8 cellular contexts compared by ENCODE assay signal in genomic region chr10:125895130-125896087, GRCh38. TPM values are rescaled to one million over a fixed set of nuclear protein-coding genes. Genes with fewer than 3 reads are reported as not detected.
DNase-seq lines count a peak whose midpoint lies in the region; ATAC-seq and TF ChIP-seq lines count a peak whose summit lies in the region.
"Not testable (repeated sequence)": the region's sequence is repeated elsewhere in the genome, so short reads cannot be mapped to it uniquely, and the experiment has no call there.

No MANE protein-coding gene starts in this region.

- peak; percentile 74 to 79 for DNase-seq in Caco-2
- DNase-seq in SK-N-MC (ENCODE audit: low read depth, low spot score): not testable (repeated sequence)
- DNase-seq in activated naive CD4-positive, alpha-beta T cell treated with Interleukin-2 at 50 U/mL for 16 hours: peak; percentile 63
- peak; percentile 59 for DNase-seq in fibroblast of the aortic adventitia (ENCODE audit: low read depth)
- DNase-seq in stimulated activated CD8-positive, alpha-beta memory T cell treated with anti-CD3 and anti-CD28 coated beads, Interleukin-2, amount 100 ng/mL, for 48 hours (ENCODE audit: low read depth in 2 of 2): peak; percentile 14 to 47

- intact Hi-C loops in Caco-2 (cut with micrococcal nuclease; ENCODE audit: unreplicated experiment): not testable (repeated sequence)

- H3K36me3 ChIP-seq in Caco-2 (ENCODE audit: control insufficient read depth, insufficient read depth, low read length); SK-N-MC (ENCODE audit: insufficient read depth, low read length); muscle layer of duodenum (ENCODE audit: control insufficient read depth in 1 of 2, insufficient read depth in 2 of 2, low read length in 2 of 2): not testable (repeated sequence)

- H3K36me3 Mint-ChIP-seq in Caco-2 (ENCODE audit: insufficient read depth, unreplicated experiment): peaks cover 11% of the 10 kb centered on the region

- POLR2A ChIA-PET in Caco-2 (lab: Charles Lee): not testable (repeated sequence)

- TF ChIP-seq CTCF in Caco-2 (IDR thresholded peaks at IDR 0.05; ENCODE audit: insufficient read depth in 1 of 2, low read depth in 1 of 2, low read length in 1 of 2, severe bottlenecking in 1 of 2, unreplicated experiment in 1 of 2); fibroblast of the aortic adventitia (IDR thresholded peaks at IDR 0.05; ENCODE audit: insufficient read depth, low read length): not testable (repeated sequence)

- peak overlapping the region; percentile 81 for H3K27ac Mint-ChIP-seq in Caco-2 (ENCODE audit: unreplicated experiment)

- ATAC-seq in GM21515 (IDR thresholded peaks at IDR 0.05; ENCODE audit: unreplicated experiment) (peak; percentile 49), HG03571 (IDR thresholded peaks at IDR 0.05; ENCODE audit: unreplicated experiment) (peak; percentile 50)

- not testable (repeated sequence) for H3K27me3 ChIP-seq in Caco-2 (replicated peaks; ENCODE audit: control insufficient read depth, insufficient read depth, low read length); muscle layer of duodenum (ENCODE audit: low read depth, low read length)

- peaks cover 12% of the 10 kb centered on the region for H3K4me1 Mint-ChIP-seq in Caco-2 (ENCODE audit: low read depth, unreplicated experiment)

- CTCF ChIA-PET in Caco-2 (lab: Charles Lee): not testable (repeated sequence)

- BruUV-seq in Caco-2 (replicated peaks; lab: Mats Ljungman, UMichigan): TSS peak; percentile 56

- H3K9ac ChIP-seq in SK-N-MC (ENCODE audit: insufficient read length): peak overlapping the region; percentile 62

- H3K27ac ChIP-seq in SK-N-MC: not testable (repeated sequence)
- peak overlapping the region; percentile 54 for H3K27ac ChIP-seq in muscle layer of duodenum (ENCODE audit: low read length)

- not testable (repeated sequence) for H3K9me3 Mint-ChIP-seq in Caco-2 (ENCODE audit: unreplicated experiment)

- H3K4me3 Mint-ChIP-seq in Caco-2 (ENCODE audit: unreplicated experiment): peak overlapping the region; percentile 85

- H3K4me3 ChIP-seq in Caco-2 (ENCODE audit: low read depth, low read length) (peak overlapping the region; percentile 59), SK-N-MC (peak overlapping the region; percentile 74), fibroblast of the aortic adventitia (ENCODE audit: low read depth, low read length) (peak overlapping the region; percentile 75), muscle layer of duodenum (ENCODE audit: low read depth in 1 of 2, low read length in 2 of 2) (peak overlapping the region; percentile 60 to 72)

- not testable (repeated sequence) for H3K4me1 ChIP-seq in Caco-2; muscle layer of duodenum (ENCODE audit: control insufficient read depth in 1 of 2, insufficient read depth in 2 of 2, low read length in 2 of 2)

- H3K27me3 Mint-ChIP-seq in Caco-2 (ENCODE audit: insufficient read depth, unreplicated experiment): not testable (repeated sequence)

- H3K9me3 ChIP-seq in Caco-2; SK-N-MC (ENCODE audit: low read depth, low read length); muscle layer of duodenum (ENCODE audit: control insufficient read depth in 1 of 2, low read length in 2 of 2): not testable (repeated sequence)

RNA-seq across cellular contexts. Expression of gene FANK1, which starts 1.0 kb away (rescaled TPM):
- 0.49 and 0.73 TPM in 2 replicates for total RNA-seq in Caco-2 (2022)
- 2.3 and 20.4 TPM in 2 replicates for total RNA-seq in fibroblast of the aortic adventitia (ENCODE audit: low replicate concordance)

RNA-seq across cellular contexts. Expression of gene DHX32, which starts 14.3 kb away (rescaled TPM):
- total RNA-seq in Caco-2 (2022) (24.8 and 25.0 TPM in 2 replicates), fibroblast of the aortic adventitia (ENCODE audit: low replicate concordance) (20.2 and 31.3 TPM in 2 replicates)
